11 cellular contexts compared by ENCODE assay signal in genomic region chr2:230869691-230870543, GRCh38. TPM values are rescaled to one million over a fixed set of nuclear protein-coding genes. Genes with fewer than 3 reads are reported as not detected.
A peak's percentile ranks its signal among the peaks of the same experiment; 100 is the strongest.
DNase-seq lines count a peak whose midpoint lies in the region; ATAC-seq, FAIRE-seq and TF ChIP-seq lines count a peak whose summit lies in the region.
"Had no signal": no experiment of that assay in that cellular context is flagged by ENCODE, and none has a peak within 500 bp of the region (broad histone marks: within the 10 kb centered on the region; RNA-seq: fewer than 3 reads in every experiment).

No MANE protein-coding gene starts in this region.

- H3K27me3 ChIP-seq in astrocyte (ENCODE audit: insufficient read depth, low read length): no peaks in the 10 kb centered on the region
- H3K27me3 ChIP-seq in mucosa of rectum (ENCODE audit: control insufficient read depth in 2 of 2, insufficient read depth in 2 of 2, low read length in 2 of 2): no peaks in the 10 kb centered on the region
- H3K27me3 ChIP-seq in upper lobe of right lung: peaks cover 12% of the 10 kb centered on the region

- H3K27me3 Mint-ChIP-seq in astrocyte (ENCODE audit: low read depth, unreplicated experiment): no peaks in the 10 kb centered on the region

- H3K27ac Mint-ChIP-seq in astrocyte (ENCODE audit: unreplicated experiment): peak overlapping the region; percentile 83

- no peak overlapping the region for H3K4me2 ChIP-seq in astrocyte (ENCODE audit: low read length)

- DNase-seq in Right ventricle myocardium superior (peak; percentile 39), left ventricle myocardium superior (no peak), astrocyte (ENCODE audit: low read depth) (no peak), upper lobe of right lung (no peak), HT-29 (ENCODE audit: low spot score) (no peak), kidney glomerular epithelial cell (lab: John Stamatoyannopoulos, UW) (no peak)
- no peak for DNase-seq in activated CD4-positive, alpha-beta T cell treated with anti-CD3 and anti-CD28 coated beads for 48 hours
- DNase-seq: activated CD4-positive, alpha-beta T cell treated with anti-CD3 and anti-CD28 coated beads, Interleukin-2, amount 50 U/mL, for 4 hours; NCI-H2081 treated with DMSO at 0.1 percent for 48 hours had no signal

- H3K9ac ChIP-seq in astrocyte (ENCODE audit: low read length): no peak overlapping the region
- H3K9ac ChIP-seq in mucosa of rectum (ENCODE audit: low read depth in 1 of 2, low read length in 2 of 2): peak overlapping the region; percentile 72 to 80

- intact Hi-C loops in Right ventricle myocardium superior (cut with DNase I) (no loop called here), left ventricle myocardium superior (cut with micrococcal nuclease) (no loop called here), upper lobe of right lung (cut with DNase I) (no loop called here)

- H3K9me3 ChIP-seq in astrocyte (ENCODE audit: insufficient read depth, low read depth, low read length) (no peaks in the 10 kb centered on the region), mucosa of rectum (ENCODE audit: control insufficient read depth in 2 of 2, low read length in 2 of 2) (no peaks in the 10 kb centered on the region), upper lobe of right lung (no peaks in the 10 kb centered on the region)

- H3K27ac ChIP-seq in astrocyte (ENCODE audit: low read depth, low read length) (no peak overlapping the region), mucosa of rectum (ENCODE audit: low read depth in 2 of 2, low read length in 2 of 2) (peak overlapping the region; percentile 91 to 95), upper lobe of right lung (peak overlapping the region; percentile 8)

- FAIRE-seq in astrocyte (lab: Jason Lieb, UNC): no peak

- no peaks in the 10 kb centered on the region for H3K9me3 Mint-ChIP-seq in astrocyte (ENCODE audit: unreplicated experiment)

- H3K36me3 Mint-ChIP-seq in astrocyte (ENCODE audit: low read depth, unreplicated experiment): peaks cover 10% of the 10 kb centered on the region

- no peak for ATAC-seq in Right ventricle myocardium superior (ENCODE audit: poor library complexity)
- ATAC-seq in left ventricle myocardium superior: no peak
- no peak for ATAC-seq in upper lobe of right lung
- ATAC-seq: right cardiac atrium had no signal

- H3K4me3 ChIP-seq in astrocyte (ENCODE audit: insufficient read depth, low read depth, low read length): no peak overlapping the region
- peak overlapping the region; percentile 52 to 60 for H3K4me3 ChIP-seq in mucosa of rectum (ENCODE audit: low read length in 2 of 2)
- no peak overlapping the region for H3K4me3 ChIP-seq in upper lobe of right lung

- no peak for TF ChIP-seq CTCF in astrocyte (IDR thresholded peaks at IDR 0.05; ENCODE audit: insufficient read depth, low read depth, low read length)
- TF ChIP-seq CTCF in upper lobe of right lung (IDR thresholded peaks at IDR 0.05): no peak

- H3K36me3 ChIP-seq in astrocyte (ENCODE audit: insufficient read depth, low read length) (no peaks in the 10 kb centered on the region), mucosa of rectum (ENCODE audit: control insufficient read depth in 2 of 2, insufficient read depth in 2 of 2, low read length in 2 of 2) (peaks cover 18 to 28% of the 10 kb centered on the region in 2 donors), upper lobe of right lung (no peaks in the 10 kb centered on the region)

- H3K4me1 ChIP-seq in astrocyte (ENCODE audit: insufficient read depth, low read length): peaks cover 33% of the 10 kb centered on the region
- H3K4me1 ChIP-seq in mucosa of rectum (ENCODE audit: control insufficient read depth in 2 of 2, insufficient read depth in 2 of 2, low read length in 2 of 2): peaks cover 86 to 87% of the 10 kb centered on the region in 2 donors
- peaks cover 21% of the 10 kb centered on the region for H3K4me1 ChIP-seq in upper lobe of right lung

- peaks cover 68% of the 10 kb centered on the region for H4K20me1 ChIP-seq in astrocyte (ENCODE audit: insufficient read depth, low read length)

- H3K79me2 ChIP-seq in astrocyte (ENCODE audit: insufficient read depth, low read length): peaks cover 23% of the 10 kb centered on the region

- H3K4me3 Mint-ChIP-seq in astrocyte (ENCODE audit: unreplicated experiment): peak overlapping the region; percentile 79

- H2AFZ ChIP-seq in astrocyte (ENCODE audit: low read depth, low read length): no peak overlapping the region

- H3K4me1 Mint-ChIP-seq in astrocyte (ENCODE audit: low read depth, unreplicated experiment): peaks cover 51% of the 10 kb centered on the region

RNA-seq across cellular contexts. Expression of gene ITM2C, which starts 5.2 kb away (rescaled TPM):
- total RNA-seq in Right ventricle myocardium superior (25.3 TPM), left ventricle myocardium superior (28.8 TPM), astrocyte (458 and 582 TPM in 2 replicates), upper lobe of right lung (25.0 TPM)
- 79.9 and 87.1 TPM in 2 replicates for total RNA-seq in HT-29 (2014; rRNA removed; shearing (Covaris generic))

RNA-seq across cellular contexts. Expression of gene GPR55, which starts 55.1 kb away (rescaled TPM):
- total RNA-seq in Right ventricle myocardium superior: not detected
- not detected for total RNA-seq in left ventricle myocardium superior
- total RNA-seq in astrocyte: 0.12 TPM in 1 of 2 replicates, not detected in the other
- 1.2 TPM for total RNA-seq in upper lobe of right lung
- not detected in 2 replicates for total RNA-seq in HT-29 (2014; rRNA removed; shearing (Covaris generic))

Comparison
In these comparisons a context has a peak if more than half of its experiments do, and no peak if none do; other contexts are left out.
1. H3K4me3 ChIP-seq: peak in mucosa of rectum (2 of 2); none in astrocyte (single experiment) and upper lobe of right lung (single experiment).